ENCODE assay signal across 8 cellular contexts in genomic region chr17:44083250-44083849, GRCh38. TPM values are rescaled to one million over a fixed set of nuclear protein-coding genes. Genes with fewer than 3 reads are reported as not detected.
DNase-seq lines count a peak whose midpoint lies in the region; ATAC-seq, FAIRE-seq and TF ChIP-seq lines count a peak whose summit lies in the region.

No MANE protein-coding gene starts in this region.

- FAIRE-seq in urothelium cell line (lab: Jason Lieb, UNC): no peak

- H3K36me3 ChIP-seq in parathyroid adenoma (ENCODE audit: control insufficient read depth, insufficient read depth, low read length): no peaks in the 10 kb centered on the region

- H3K27ac ChIP-seq in parathyroid adenoma: peak overlapping the region; percentile 29

- peaks cover 4% of the 10 kb centered on the region for H3K79me2 ChIP-seq in parathyroid adenoma

- no peak overlapping the region for H3K4me2 ChIP-seq in parathyroid adenoma (ENCODE audit: low read length)

- no peaks in the 10 kb centered on the region for H3K4me1 ChIP-seq in parathyroid adenoma

- H3K4me3 ChIP-seq in parathyroid adenoma (ENCODE audit: low read depth, low read length): no peak overlapping the region

- peak; percentile 15 to 55 for DNase-seq in NCI-H526 (lab: John Stamatoyannopoulos, UW)
- DNase-seq in NCI-H526 treated with DMSO at 0.1 percent for 48 hours (lab: John Stamatoyannopoulos, UW): no peak
- DNase-seq in NCI-H2196 treated with DMSO at 0.1 percent for 48 hours (lab: John Stamatoyannopoulos, UW; ENCODE audit: unreplicated experiment): peak; percentile 24
- DNase-seq in dermis blood vessel endothelial cell: peak; percentile 60
- no peak for DNase-seq in NOMO-1 treated with dmso at 0.1 percent for 144 hours (lab: John Stamatoyannopoulos, UW; ENCODE audit: unreplicated experiment)
- DNase-seq in urothelium cell line (ENCODE audit: low spot score): no peak

- H3K27me3 ChIP-seq in parathyroid adenoma (ENCODE audit: control insufficient read depth, insufficient read depth, low read length): no peaks in the 10 kb centered on the region

- no peak overlapping the region for H3K9ac ChIP-seq in parathyroid adenoma

- H3K9me3 ChIP-seq in parathyroid adenoma (ENCODE audit: control insufficient read depth, low read length): no peaks in the 10 kb centered on the region

- H2AFZ ChIP-seq in parathyroid adenoma: no peak overlapping the region

- TF ChIP-seq CTCF in parathyroid adenoma (IDR thresholded peaks at IDR 0.05): peak; percentile 85

- ATAC-seq in HG03139 (IDR thresholded peaks at IDR 0.05; ENCODE audit: unreplicated experiment): no peak

RNA-seq across cellular contexts. Expression of gene G6PC3, which starts 12.8 kb away (rescaled TPM):
- 14.3 and 35.1 TPM in 2 replicates for total RNA-seq in dermis blood vessel endothelial cell

RNA-seq across cellular contexts. Expression of gene LSM12, which starts 16.9 kb away (rescaled TPM):
- 21.8 and 32.0 TPM in 2 replicates for total RNA-seq in dermis blood vessel endothelial cell

RNA-seq across cellular contexts. Expression of gene HDAC5, which starts 40.1 kb away (rescaled TPM):
- total RNA-seq in dermis blood vessel endothelial cell: 50.3 and 52.1 TPM in 2 replicates

RNA-seq across cellular contexts. Expression of gene HROB, which starts 58.4 kb away (rescaled TPM):
- 1.2 and 2.9 TPM in 2 replicates for total RNA-seq in dermis blood vessel endothelial cell

Comparison
In these comparisons a context has a peak if more than half of its experiments do, and no peak if none do; other contexts are left out.
1. DNase-seq: peak in NCI-H526 (2 of 2), NCI-H2196 treated with DMSO at 0.1 percent for 48 hours (single experiment) and dermis blood vessel endothelial cell (single experiment); none in NCI-H526 treated with DMSO at 0.1 percent for 48 hours (single experiment), NOMO-1 treated with dmso at 0.1 percent for 144 hours (single experiment) and urothelium cell line (single experiment).